20 cellular contexts compared by ENCODE assay signal in the genomic region with DNA sequence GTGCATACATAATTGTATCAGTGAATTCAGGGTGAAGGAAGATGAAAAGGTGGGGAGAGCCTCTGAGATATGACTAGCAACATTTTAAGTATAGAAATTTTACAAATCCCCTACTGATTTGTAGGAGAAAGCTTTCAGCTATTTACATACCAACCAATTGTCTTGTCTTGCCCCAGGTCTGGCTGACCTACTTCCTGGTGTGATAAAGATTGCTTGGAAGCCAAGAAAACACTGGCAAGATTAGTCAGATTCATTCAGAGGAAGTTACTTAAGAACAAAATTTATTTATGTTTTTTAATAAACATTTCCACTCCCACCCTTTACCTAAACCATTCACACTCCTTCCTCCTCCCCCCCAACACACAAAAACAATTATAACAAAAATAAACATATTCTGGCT. TPM values are rescaled to one million over a fixed set of nuclear protein-coding genes. Genes with fewer than 3 reads are reported as not detected.
DNase-seq lines count a peak whose midpoint lies in the region; ATAC-seq, FAIRE-seq and TF ChIP-seq lines count a peak whose summit lies in the region.
"Had no signal": no experiment of that assay in that cellular context is flagged by ENCODE, and none has a peak within 500 bp of the region (broad histone marks: within the 10 kb centered on the region; RNA-seq: fewer than 3 reads in every experiment).

No MANE protein-coding gene starts in this region.

- H3K9me3 Mint-ChIP-seq in astrocyte (ENCODE audit: unreplicated experiment): peaks cover 2% of the 10 kb centered on the region
- H3K9me3 Mint-ChIP-seq: T-helper 2 cell treated with Interferon-gamma antibody and Interleukin-4, amounts not matched to agents 5 μg/mL and 100 μg/mL, for 36 hours had no signal

- peak in 1 of 2 experiments; percentile 45; a peak in 1 of 6 replicates for ATAC-seq in A549
- no peak for ATAC-seq in GM18502 (IDR thresholded peaks at IDR 0.05; ENCODE audit: poor library complexity, unreplicated experiment)
- no peak for ATAC-seq in GM21825 (IDR thresholded peaks at IDR 0.05; ENCODE audit: unreplicated experiment)
- ATAC-seq: activated CD8-positive, alpha-beta memory T cell treated with anti-CD3 and anti-CD28 coated beads, Interleukin-2, amount 10 ng/mL, durations not matched to agents 7 days and 5 days; heart right ventricle had no signal

- no peak overlapping the region for H3K27ac Mint-ChIP-seq in astrocyte (ENCODE audit: unreplicated experiment)
- H3K27ac Mint-ChIP-seq: activated CD8-positive, alpha-beta memory T cell treated with anti-CD3 and anti-CD28 coated beads, Interleukin-2, amount 10 ng/mL, durations not matched to agents 7 days and 5 days; CD4-positive, alpha-beta T cell; T-helper 2 cell treated with Interferon-gamma antibody and Interleukin-4, amounts not matched to agents 5 μg/mL and 100 μg/mL, for 36 hours had no signal

- no peak for TF ChIP-seq RAD21 in A549 (conservative IDR thresholded peaks at IDR 0.05 in 1 of 2, IDR thresholded peaks at IDR 0.05 in 1 of 2)

- H4K20me1 ChIP-seq in astrocyte (ENCODE audit: insufficient read depth, low read length): no peaks in the 10 kb centered on the region

- H3K9ac ChIP-seq in astrocyte (ENCODE audit: low read length): no peak overlapping the region

- H3K27ac ChIP-seq in A549 (no peak overlapping the region), astrocyte (ENCODE audit: low read depth, low read length) (no peak overlapping the region)
- H3K27ac ChIP-seq: adrenal gland, heart right ventricle, upper lobe of left lung had no signal

- POLR2A ChIA-PET in A549 (lab: Yijun Ruan, JAX): no interaction called here

- no peak overlapping the region for H2AFZ ChIP-seq in astrocyte (ENCODE audit: low read depth, low read length)

- H3K4me3 ChIP-seq in A549 (no peak overlapping the region), astrocyte (ENCODE audit: insufficient read depth, low read depth, low read length) (no peak overlapping the region), fibroblast of the aortic adventitia (ENCODE audit: low read depth, low read length) (no peak overlapping the region)
- H3K4me3 ChIP-seq: adrenal gland, heart right ventricle, upper lobe of left lung had no signal

- no peaks in the 10 kb centered on the region for H3K79me2 ChIP-seq in astrocyte (ENCODE audit: insufficient read depth, low read length)

- FAIRE-seq in A549 (lab: Jason Lieb, UNC) (no peak), astrocyte (lab: Jason Lieb, UNC) (no peak)

- TF ChIP-seq CTCF in A549 (IDR thresholded peaks at IDR 0.05): no peak
- no peak for TF ChIP-seq CTCF in astrocyte (IDR thresholded peaks at IDR 0.05; ENCODE audit: insufficient read depth, low read depth, low read length)
- TF ChIP-seq CTCF in fibroblast of the aortic adventitia (IDR thresholded peaks at IDR 0.05; ENCODE audit: insufficient read depth, low read length): no peak

- no peak for TF ChIP-seq EP300 in A549 (IDR thresholded peaks at IDR 0.05)

- H3K4me1 ChIP-seq in A549 (peaks cover 5% of the 10 kb centered on the region; the same call in 1 of the 3 replicates), astrocyte (ENCODE audit: insufficient read depth, low read length) (no peaks in the 10 kb centered on the region)
- H3K4me1 ChIP-seq: upper lobe of left lung had no signal

- CTCF ChIA-PET in A549 (lab: Yijun Ruan, JAX): interaction anchor here (1.2 to 1.6 kb wide), 3 partner anchors 9 to 180 kb away, joined by 3 read pairs; no protein-coding TSS in a partner anchor

- H3K4me2 ChIP-seq in A549: peak overlapping the region; percentile 6; the same call in 1 of the 3 replicates
- no peak overlapping the region for H3K4me2 ChIP-seq in astrocyte (ENCODE audit: low read length)

- H3K27me3 ChIP-seq in astrocyte (ENCODE audit: insufficient read depth, low read length): no peaks in the 10 kb centered on the region
- H3K27me3 ChIP-seq: adrenal gland, heart right ventricle, upper lobe of left lung had no signal

- no peaks in the 10 kb centered on the region for H3K36me3 Mint-ChIP-seq in astrocyte (ENCODE audit: low read depth, unreplicated experiment)
- H3K36me3 Mint-ChIP-seq: activated CD8-positive, alpha-beta memory T cell treated with anti-CD3 and anti-CD28 coated beads, Interleukin-2, amount 10 ng/mL, durations not matched to agents 7 days and 5 days had no signal

- no peaks in the 10 kb centered on the region for H3K36me3 ChIP-seq in astrocyte (ENCODE audit: insufficient read depth, low read length)
- H3K36me3 ChIP-seq: adrenal gland, heart right ventricle, upper lobe of left lung had no signal

- H3K4me3 Mint-ChIP-seq in astrocyte (ENCODE audit: unreplicated experiment): no peak overlapping the region
- H3K4me3 Mint-ChIP-seq: activated CD8-positive, alpha-beta memory T cell treated with anti-CD3 and anti-CD28 coated beads, Interleukin-2, amount 10 ng/mL, durations not matched to agents 7 days and 5 days; CD4-positive, alpha-beta T cell; T-helper 2 cell treated with Interferon-gamma antibody and Interleukin-4, amounts not matched to agents 5 μg/mL and 100 μg/mL, for 36 hours had no signal

- DNase-seq in A549 (ENCODE audit: low read depth in 1 of 2, low spot score in 1 of 2) (peak in 1 of 2 experiments; percentile 42), HS-5 (ENCODE audit: low read depth) (peak; percentile 3), astrocyte (ENCODE audit: low read depth) (peak; percentile 14), fibroblast of the aortic adventitia (ENCODE audit: low read depth) (peak; percentile 63), cerebellar nuclear complex (lab: John Stamatoyannopoulos, UW) (no peak), NCI-H2081 treated with DMSO at 0.1 percent for 48 hours (lab: John Stamatoyannopoulos, UW) (no peak)
- DNase-seq: activated CD8-positive, alpha-beta memory T cell treated with anti-CD3 and anti-CD28 coated beads, Interleukin-2, amount 10 ng/mL, durations not matched to agents 7 days and 5 days; CD4-positive, alpha-beta T cell; DMS79; heart right ventricle; NCI-H187 treated with DMSO at 0.1 percent for 48 hours; NCI-H510A treated with DMSO at 0.1 percent for 48 hours; stimulated activated CD4-positive, alpha-beta T cell treated with anti-CD3 and anti-CD28 coated beads, Interleukin-15, amount 100 ng/mL, for 24 hours; stimulated activated naive CD4-positive, alpha-beta T cell treated with Interleukin-2 at 50 U/mL for 16 hours; upper lobe of left lung had no signal

- no peaks in the 10 kb centered on the region for H3K27me3 Mint-ChIP-seq in astrocyte (ENCODE audit: low read depth, unreplicated experiment)
- H3K27me3 Mint-ChIP-seq: activated CD8-positive, alpha-beta memory T cell treated with anti-CD3 and anti-CD28 coated beads, Interleukin-2, amount 10 ng/mL, durations not matched to agents 7 days and 5 days had no signal

- 0 out of 3 replicates have a peak, but pooled peaks cover 3% of the 10 kb centered on the region for H3K9me3 ChIP-seq in A549
- no peaks in the 10 kb centered on the region for H3K9me3 ChIP-seq in astrocyte (ENCODE audit: insufficient read depth, low read depth, low read length)
- H3K9me3 ChIP-seq: adrenal gland, upper lobe of left lung had no signal

- no peaks in the 10 kb centered on the region for H3K4me1 Mint-ChIP-seq in astrocyte (ENCODE audit: low read depth, unreplicated experiment)
- H3K4me1 Mint-ChIP-seq: activated CD8-positive, alpha-beta memory T cell treated with anti-CD3 and anti-CD28 coated beads, Interleukin-2, amount 10 ng/mL, durations not matched to agents 7 days and 5 days had no signal

- no peak for TF ChIP-seq POLR2A in A549 (IDR thresholded peaks at IDR 0.05; ENCODE audit: low read length)

TF ChIP-seq in A549, 52 proteins besides CTCF, POLR2A, EP300 and RAD21:
- TF ChIP-seq BHLHE40 (IDR thresholded peaks at IDR 0.05; ENCODE audit: low read depth, low read length) (no peak), JUNB (IDR thresholded peaks at IDR 0.05) (no peak), TP53 (CRISPR knock-in tag; IDR thresholded peaks at IDR 0.05) (no peak), CBX2 (IDR thresholded peaks at IDR 0.05; ENCODE audit: borderline replicate concordance, low read depth) (no peak), MAZ (IDR thresholded peaks at IDR 0.05; ENCODE audit: borderline replicate concordance, low read depth, low read length) (no peak), MAFK (IDR thresholded peaks at IDR 0.05; ENCODE audit: partially characterized antibody) (no peak), EHMT2 (IDR thresholded peaks at IDR 0.05; ENCODE audit: low read depth) (no peak), ESRRA (IDR thresholded peaks at IDR 0.05; ENCODE audit: borderline replicate concordance, low read length) (no peak)
- TF ChIP-seq, protein P1, sequence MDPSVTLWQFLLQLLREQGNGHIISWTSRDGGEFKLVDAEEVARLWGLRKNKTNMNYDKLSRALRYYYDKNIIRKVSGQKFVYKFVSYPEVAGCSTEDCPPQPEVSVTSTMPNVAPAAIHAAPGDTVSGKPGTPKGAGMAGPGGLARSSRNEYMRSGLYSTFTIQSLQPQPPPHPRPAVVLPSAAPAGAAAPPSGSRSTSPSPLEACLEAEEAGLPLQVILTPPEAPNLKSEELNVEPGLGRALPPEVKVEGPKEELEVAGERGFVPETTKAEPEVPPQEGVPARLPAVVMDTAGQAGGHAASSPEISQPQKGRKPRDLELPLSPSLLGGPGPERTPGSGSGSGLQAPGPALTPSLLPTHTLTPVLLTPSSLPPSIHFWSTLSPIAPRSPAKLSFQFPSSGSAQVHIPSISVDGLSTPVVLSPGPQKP (IDR thresholded peaks at IDR 0.05; ENCODE audit: low read depth, low read length): no peak
- TF ChIP-seq, protein P2, sequence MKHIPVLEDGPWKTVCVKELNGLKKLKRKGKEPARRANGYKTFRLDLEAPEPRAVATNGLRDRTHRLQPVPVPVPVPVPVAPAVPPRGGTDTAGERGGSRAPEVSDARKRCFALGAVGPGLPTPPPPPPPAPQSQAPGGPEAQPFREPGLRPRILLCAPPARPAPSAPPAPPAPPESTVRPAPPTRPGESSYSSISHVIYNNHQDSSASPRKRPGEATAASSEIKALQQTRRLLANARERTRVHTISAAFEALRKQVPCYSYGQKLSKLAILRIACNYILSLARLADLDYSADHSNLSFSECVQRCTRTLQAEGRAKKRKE (CRISPR knock-in tag; IDR thresholded peaks at IDR 0.05; ENCODE audit: low read depth): no peak

RNA-seq across cellular contexts. Expression of a gene that starts 17.5 kb away (rescaled TPM):
- polyA plus RNA-seq in A549 (2011; rRNA removed) (127 and 140 TPM in 2 replicates), A549 (2017; fragmentation: RNase III; extraction: RNeasy Plus Mini Kit Qiagen cat#74134 plus additional on column Dnase treatment) (6.9 to 12.3 TPM (median 8.2 TPM) in 3 replicates)
- 12.1 and 13.0 TPM in 2 replicates for polyA plus RNA-seq in A549 (2012; cell fraction: cytosol; rRNA removed)
- polyA plus RNA-seq in A549 (2012; cell fraction: nucleus; rRNA removed): 33.8 and 37.1 TPM in 2 replicates
- 109 and 110 TPM in 2 replicates for polyA minus RNA-seq in A549 (2011; rRNA and poly(A)+ RNA removed)
- total RNA-seq in astrocyte (2.5 and 4.7 TPM in 2 replicates), fibroblast of the aortic adventitia (ENCODE audit: low replicate concordance) (1.2 and 15.0 TPM in 2 replicates)
- total RNA-seq: A172 had no signal

Comparison
In these comparisons a context has a peak if more than half of its experiments do, and no peak if none do; other contexts are left out.
1. DNase-seq: peak in HS-5 (single experiment), astrocyte (single experiment) and fibroblast of the aortic adventitia (single experiment); none in cerebellar nuclear complex (0 of 2) and NCI-H2081 treated with DMSO at 0.1 percent for 48 hours (single experiment).